ENCODE assay signal across 1 cellular context in the genomic region with DNA sequence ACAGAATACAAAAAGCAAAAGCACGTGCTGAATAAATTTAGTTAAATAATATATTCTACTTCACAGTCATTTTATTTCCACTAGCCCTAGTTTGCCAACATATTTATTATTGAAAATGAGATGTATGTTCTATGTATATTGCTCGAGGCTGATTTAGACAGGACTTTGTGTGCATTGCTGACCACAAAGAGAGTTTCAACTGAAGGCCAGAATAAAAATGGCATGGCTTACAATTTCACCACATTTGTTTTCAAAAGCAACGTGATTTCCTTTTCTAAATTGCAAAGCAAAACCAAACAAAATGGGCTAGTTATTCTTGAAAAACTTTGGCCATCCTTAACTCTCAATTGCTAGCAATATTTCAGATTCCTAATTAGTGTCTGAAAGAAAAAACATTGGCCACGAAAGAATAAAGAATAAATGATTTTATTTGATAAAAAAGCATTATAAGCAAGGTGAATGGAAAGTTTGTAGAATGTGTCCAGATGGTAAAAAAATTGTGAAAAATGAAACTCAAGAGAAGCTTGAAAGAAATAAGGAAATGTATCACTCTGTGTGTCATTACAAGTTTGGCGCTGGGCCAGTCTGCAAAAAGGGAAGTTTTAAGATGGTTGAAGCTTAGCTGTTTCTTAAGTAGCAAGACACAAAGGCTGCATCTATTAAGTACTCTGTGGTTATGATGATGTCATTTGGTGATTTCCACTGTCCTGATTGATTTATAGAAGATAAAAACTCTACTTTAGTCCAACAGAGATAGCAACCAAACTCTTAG.
TF ChIP-seq lines count a peak whose summit lies in the region.

No MANE protein-coding gene starts in this region.

TF ChIP-seq in GM12878, 131 proteins besides CTCF, POLR2A, EP300 and RAD21 (continued from another document and continues in another):
- TF ChIP-seq ZNF24 (IDR thresholded peaks at IDR 0.05) (0 out of 2 replicates have a peak, but pooled peaks have one; percentile 38), MTA3 (IDR thresholded peaks at IDR 0.05; ENCODE audit: borderline replicate concordance, low read length) (peak; percentile 78; the same call in 1 of the 2 replicates), ATF7 (IDR thresholded peaks at IDR 0.05; ENCODE audit: low read depth) (peak; percentile 100), TCF12 (IDR thresholded peaks at IDR 0.05; ENCODE audit: low read depth, low read length) (peak; percentile 65; the same call in 1 of the 2 replicates), CBFB (IDR thresholded peaks at IDR 0.05; ENCODE audit: low read depth) (peak; percentile 61), MEF2B (IDR thresholded peaks at IDR 0.05; ENCODE audit: partially characterized antibody, poor library complexity, severe bottlenecking) (peak; percentile 67), ESRRA (IDR thresholded peaks at IDR 0.05; ENCODE audit: low read length) (no peak), ZNF622 (IDR thresholded peaks at IDR 0.05) (no peak), EZH2 (IDR thresholded peaks at IDR 0.05; ENCODE audit: borderline replicate concordance, control insufficient read depth, low read depth, low read length) (no peak), SUZ12 (IDR thresholded peaks at IDR 0.05; ENCODE audit: unreplicated experiment) (no peak), NFIC (IDR thresholded peaks at IDR 0.05; ENCODE audit: low read depth, low read length) (peak; percentile 93), NR2C2 (IDR thresholded peaks at IDR 0.05; ENCODE audit: borderline replicate concordance, control insufficient read depth, insufficient read length, low read depth) (no peak), CBX3 (IDR thresholded peaks at IDR 0.05; ENCODE audit: borderline replicate concordance, low read depth) (no peak), NRF1 (conservative IDR thresholded peaks at IDR 0.05; ENCODE audit: low read depth, low read length) (no peak), PAX5 (IDR thresholded peaks at IDR 0.05; ENCODE audit: borderline replicate concordance, low read depth, low read length) (peak; percentile 82), HDAC6 (IDR thresholded peaks at IDR 0.05; ENCODE audit: unreplicated experiment) (no peak), YBX1 (IDR thresholded peaks at IDR 0.05) (no peak)
- TF ChIP-seq, protein P1, sequence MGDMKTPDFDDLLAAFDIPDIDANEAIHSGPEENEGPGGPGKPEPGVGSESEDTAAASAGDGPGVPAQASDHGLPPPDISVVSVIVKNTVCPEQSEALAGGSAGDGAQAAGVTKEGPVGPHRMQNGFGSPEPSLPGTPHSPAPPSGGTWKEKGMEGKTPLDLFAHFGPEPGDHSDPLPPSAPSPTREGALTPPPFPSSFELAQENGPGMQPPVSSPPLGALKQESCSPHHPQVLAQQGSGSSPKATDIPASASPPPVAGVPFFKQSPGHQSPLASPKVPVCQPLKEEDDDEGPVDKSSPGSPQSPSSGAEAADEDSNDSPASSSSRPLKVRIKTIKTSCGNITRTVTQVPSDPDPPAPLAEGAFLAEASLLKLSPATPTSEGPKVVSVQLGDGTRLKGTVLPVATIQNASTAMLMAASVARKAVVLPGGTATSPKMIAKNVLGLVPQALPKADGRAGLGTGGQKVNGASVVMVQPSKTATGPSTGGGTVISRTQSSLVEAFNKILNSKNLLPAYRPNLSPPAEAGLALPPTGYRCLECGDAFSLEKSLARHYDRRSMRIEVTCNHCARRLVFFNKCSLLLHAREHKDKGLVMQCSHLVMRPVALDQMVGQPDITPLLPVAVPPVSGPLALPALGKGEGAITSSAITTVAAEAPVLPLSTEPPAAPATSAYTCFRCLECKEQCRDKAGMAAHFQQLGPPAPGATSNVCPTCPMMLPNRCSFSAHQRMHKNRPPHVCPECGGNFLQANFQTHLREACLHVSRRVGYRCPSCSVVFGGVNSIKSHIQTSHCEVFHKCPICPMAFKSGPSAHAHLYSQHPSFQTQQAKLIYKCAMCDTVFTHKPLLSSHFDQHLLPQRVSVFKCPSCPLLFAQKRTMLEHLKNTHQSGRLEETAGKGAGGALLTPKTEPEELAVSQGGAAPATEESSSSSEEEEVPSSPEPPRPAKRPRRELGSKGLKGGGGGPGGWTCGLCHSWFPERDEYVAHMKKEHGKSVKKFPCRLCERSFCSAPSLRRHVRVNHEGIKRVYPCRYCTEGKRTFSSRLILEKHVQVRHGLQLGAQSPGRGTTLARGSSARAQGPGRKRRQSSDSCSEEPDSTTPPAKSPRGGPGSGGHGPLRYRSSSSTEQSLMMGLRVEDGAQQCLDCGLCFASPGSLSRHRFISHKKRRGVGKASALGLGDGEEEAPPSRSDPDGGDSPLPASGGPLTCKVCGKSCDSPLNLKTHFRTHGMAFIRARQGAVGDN (IDR thresholded peaks at IDR 0.05) = peak; percentile 79; the same call in 1 of the 2 replicates
- TF ChIP-seq, protein P2, sequence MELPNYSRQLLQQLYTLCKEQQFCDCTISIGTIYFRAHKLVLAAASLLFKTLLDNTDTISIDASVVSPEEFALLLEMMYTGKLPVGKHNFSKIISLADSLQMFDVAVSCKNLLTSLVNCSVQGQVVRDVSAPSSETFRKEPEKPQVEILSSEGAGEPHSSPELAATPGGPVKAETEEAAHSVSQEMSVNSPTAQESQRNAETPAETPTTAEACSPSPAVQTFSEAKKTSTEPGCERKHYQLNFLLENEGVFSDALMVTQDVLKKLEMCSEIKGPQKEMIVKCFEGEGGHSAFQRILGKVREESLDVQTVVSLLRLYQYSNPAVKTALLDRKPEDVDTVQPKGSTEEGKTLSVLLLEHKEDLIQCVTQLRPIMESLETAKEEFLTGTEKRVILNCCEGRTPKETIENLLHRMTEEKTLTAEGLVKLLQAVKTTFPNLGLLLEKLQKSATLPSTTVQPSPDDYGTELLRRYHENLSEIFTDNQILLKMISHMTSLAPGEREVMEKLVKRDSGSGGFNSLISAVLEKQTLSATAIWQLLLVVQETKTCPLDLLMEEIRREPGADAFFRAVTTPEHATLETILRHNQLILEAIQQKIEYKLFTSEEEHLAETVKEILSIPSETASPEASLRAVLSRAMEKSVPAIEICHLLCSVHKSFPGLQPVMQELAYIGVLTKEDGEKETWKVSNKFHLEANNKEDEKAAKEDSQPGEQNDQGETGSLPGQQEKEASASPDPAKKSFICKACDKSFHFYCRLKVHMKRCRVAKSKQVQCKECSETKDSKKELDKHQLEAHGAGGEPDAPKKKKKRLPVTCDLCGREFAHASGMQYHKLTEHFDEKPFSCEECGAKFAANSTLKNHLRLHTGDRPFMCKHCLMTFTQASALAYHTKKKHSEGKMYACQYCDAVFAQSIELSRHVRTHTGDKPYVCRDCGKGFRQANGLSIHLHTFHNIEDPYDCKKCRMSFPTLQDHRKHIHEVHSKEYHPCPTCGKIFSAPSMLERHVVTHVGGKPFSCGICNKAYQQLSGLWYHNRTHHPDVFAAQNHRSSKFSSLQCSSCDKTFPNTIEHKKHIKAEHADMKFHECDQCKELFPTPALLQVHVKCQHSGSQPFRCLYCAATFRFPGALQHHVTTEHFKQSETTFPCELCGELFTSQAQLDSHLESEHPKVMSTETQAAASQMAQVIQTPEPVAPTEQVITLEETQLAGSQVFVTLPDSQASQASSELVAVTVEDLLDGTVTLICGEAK (IDR thresholded peaks at IDR 0.05; ENCODE audit: borderline replicate concordance) = no peak; the same call in 1 of the 2 replicates
- TF ChIP-seq, protein P3, sequence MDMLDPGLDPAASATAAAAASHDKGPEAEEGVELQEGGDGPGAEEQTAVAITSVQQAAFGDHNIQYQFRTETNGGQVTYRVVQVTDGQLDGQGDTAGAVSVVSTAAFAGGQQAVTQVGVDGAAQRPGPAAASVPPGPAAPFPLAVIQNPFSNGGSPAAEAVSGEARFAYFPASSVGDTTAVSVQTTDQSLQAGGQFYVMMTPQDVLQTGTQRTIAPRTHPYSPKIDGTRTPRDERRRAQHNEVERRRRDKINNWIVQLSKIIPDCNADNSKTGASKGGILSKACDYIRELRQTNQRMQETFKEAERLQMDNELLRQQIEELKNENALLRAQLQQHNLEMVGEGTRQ (IDR thresholded peaks at IDR 0.05; ENCODE audit: borderline replicate concordance, low read depth, low read length) = no peak
- TF ChIP-seq, protein P4, sequence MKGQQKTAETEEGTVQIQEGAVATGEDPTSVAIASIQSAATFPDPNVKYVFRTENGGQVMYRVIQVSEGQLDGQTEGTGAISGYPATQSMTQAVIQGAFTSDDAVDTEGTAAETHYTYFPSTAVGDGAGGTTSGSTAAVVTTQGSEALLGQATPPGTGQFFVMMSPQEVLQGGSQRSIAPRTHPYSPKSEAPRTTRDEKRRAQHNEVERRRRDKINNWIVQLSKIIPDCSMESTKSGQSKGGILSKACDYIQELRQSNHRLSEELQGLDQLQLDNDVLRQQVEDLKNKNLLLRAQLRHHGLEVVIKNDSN (IDR thresholded peaks at IDR 0.05; ENCODE audit: borderline replicate concordance, extremely low read length, insufficient read depth, low read depth, low read length) = no peak
- TF ChIP-seq, protein P5, sequence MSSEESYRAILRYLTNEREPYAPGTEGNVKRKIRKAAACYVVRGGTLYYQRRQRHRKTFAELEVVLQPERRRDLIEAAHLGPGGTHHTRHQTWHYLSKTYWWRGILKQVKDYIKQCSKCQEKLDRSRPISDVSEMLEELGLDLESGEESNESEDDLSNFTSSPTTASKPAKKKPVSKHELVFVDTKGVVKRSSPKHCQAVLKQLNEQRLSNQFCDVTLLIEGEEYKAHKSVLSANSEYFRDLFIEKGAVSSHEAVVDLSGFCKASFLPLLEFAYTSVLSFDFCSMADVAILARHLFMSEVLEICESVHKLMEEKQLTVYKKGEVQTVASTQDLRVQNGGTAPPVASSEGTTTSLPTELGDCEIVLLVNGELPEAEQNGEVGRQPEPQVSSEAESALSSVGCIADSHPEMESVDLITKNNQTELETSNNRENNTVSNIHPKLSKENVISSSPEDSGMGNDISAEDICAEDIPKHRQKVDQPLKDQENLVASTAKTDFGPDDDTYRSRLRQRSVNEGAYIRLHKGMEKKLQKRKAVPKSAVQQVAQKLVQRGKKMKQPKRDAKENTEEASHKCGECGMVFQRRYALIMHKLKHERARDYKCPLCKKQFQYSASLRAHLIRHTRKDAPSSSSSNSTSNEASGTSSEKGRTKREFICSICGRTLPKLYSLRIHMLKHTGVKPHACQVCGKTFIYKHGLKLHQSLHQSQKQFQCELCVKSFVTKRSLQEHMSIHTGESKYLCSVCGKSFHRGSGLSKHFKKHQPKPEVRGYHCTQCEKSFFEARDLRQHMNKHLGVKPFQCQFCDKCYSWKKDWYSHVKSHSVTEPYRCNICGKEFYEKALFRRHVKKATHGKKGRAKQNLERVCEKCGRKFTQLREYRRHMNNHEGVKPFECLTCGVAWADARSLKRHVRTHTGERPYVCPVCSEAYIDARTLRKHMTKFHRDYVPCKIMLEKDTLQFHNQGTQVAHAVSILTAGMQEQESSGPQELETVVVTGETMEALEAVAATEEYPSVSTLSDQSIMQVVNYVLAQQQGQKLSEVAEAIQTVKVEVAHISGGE (CRISPR knock-in tag; IDR thresholded peaks at IDR 0.05) = no peak
- TF ChIP-seq, protein P6, sequence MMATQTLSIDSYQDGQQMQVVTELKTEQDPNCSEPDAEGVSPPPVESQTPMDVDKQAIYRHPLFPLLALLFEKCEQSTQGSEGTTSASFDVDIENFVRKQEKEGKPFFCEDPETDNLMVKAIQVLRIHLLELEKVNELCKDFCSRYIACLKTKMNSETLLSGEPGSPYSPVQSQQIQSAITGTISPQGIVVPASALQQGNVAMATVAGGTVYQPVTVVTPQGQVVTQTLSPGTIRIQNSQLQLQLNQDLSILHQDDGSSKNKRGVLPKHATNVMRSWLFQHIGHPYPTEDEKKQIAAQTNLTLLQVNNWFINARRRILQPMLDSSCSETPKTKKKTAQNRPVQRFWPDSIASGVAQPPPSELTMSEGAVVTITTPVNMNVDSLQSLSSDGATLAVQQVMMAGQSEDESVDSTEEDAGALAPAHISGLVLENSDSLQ (IDR thresholded peaks at IDR 0.05) = peak; percentile 69
- TF ChIP-seq, protein P7, sequence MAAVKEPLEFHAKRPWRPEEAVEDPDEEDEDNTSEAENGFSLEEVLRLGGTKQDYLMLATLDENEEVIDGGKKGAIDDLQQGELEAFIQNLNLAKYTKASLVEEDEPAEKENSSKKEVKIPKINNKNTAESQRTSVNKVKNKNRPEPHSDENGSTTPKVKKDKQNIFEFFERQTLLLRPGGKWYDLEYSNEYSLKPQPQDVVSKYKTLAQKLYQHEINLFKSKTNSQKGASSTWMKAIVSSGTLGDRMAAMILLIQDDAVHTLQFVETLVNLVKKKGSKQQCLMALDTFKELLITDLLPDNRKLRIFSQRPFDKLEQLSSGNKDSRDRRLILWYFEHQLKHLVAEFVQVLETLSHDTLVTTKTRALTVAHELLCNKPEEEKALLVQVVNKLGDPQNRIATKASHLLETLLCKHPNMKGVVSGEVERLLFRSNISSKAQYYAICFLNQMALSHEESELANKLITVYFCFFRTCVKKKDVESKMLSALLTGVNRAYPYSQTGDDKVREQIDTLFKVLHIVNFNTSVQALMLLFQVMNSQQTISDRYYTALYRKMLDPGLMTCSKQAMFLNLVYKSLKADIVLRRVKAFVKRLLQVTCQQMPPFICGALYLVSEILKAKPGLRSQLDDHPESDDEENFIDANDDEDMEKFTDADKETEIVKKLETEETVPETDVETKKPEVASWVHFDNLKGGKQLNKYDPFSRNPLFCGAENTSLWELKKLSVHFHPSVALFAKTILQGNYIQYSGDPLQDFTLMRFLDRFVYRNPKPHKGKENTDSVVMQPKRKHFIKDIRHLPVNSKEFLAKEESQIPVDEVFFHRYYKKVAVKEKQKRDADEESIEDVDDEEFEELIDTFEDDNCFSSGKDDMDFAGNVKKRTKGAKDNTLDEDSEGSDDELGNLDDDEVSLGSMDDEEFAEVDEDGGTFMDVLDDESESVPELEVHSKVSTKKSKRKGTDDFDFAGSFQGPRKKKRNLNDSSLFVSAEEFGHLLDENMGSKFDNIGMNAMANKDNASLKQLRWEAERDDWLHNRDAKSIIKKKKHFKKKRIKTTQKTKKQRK (IDR thresholded peaks at IDR 0.05; ENCODE audit: low read depth, low read length) = no peak
- TF ChIP-seq, protein P8, sequence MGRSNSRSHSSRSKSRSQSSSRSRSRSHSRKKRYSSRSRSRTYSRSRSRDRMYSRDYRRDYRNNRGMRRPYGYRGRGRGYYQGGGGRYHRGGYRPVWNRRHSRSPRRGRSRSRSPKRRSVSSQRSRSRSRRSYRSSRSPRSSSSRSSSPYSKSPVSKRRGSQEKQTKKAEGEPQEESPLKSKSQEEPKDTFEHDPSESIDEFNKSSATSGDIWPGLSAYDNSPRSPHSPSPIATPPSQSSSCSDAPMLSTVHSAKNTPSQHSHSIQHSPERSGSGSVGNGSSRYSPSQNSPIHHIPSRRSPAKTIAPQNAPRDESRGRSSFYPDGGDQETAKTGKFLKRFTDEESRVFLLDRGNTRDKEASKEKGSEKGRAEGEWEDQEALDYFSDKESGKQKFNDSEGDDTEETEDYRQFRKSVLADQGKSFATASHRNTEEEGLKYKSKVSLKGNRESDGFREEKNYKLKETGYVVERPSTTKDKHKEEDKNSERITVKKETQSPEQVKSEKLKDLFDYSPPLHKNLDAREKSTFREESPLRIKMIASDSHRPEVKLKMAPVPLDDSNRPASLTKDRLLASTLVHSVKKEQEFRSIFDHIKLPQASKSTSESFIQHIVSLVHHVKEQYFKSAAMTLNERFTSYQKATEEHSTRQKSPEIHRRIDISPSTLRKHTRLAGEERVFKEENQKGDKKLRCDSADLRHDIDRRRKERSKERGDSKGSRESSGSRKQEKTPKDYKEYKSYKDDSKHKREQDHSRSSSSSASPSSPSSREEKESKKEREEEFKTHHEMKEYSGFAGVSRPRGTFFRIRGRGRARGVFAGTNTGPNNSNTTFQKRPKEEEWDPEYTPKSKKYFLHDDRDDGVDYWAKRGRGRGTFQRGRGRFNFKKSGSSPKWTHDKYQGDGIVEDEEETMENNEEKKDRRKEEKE (IDR thresholded peaks at IDR 0.05) = no peak
